28 cellular contexts compared by ENCODE assay signal in the genomic region with DNA sequence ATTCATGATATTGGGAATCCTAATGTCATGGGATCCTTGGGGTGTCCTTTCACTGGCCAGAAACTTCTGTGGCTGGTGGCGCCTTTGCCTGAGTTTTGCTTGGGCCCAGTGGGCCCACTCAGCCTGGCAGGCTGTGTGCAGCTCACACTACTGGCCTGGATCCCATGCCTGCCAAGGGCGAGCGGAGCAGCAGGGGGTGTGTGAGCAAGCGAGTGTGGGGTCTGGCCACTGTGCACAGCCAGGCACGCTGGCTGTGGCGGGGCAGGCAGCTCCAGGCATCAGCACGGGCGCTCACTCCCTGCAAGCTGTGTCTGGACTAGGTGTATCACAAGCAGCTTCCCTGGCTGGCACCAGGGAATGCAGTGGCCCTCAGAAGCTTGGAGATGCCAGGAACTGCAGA.
"Had no signal": no experiment of that assay in that cellular context is flagged by ENCODE, and none has a peak within 500 bp of the region (broad histone marks: within the 10 kb centered on the region; RNA-seq: fewer than 3 reads in every experiment).

No MANE protein-coding gene starts in this region.

- H3K4me1 ChIP-seq: neural progenitor cell, right lobe of liver had no signal

- H2AFZ ChIP-seq: hepatocyte, neural progenitor cell, parathyroid adenoma had no signal

- H3K9me3 ChIP-seq: lower lobe of right lung, neutrophil, psoas muscle, right lobe of liver, suprapubic skin, thoracic aorta, tibial artery, vagina had no signal

- H3K4me2 ChIP-seq: hepatocyte, neural progenitor cell, smooth muscle cell had no signal

- H3K9ac ChIP-seq: neural progenitor cell, parathyroid adenoma had no signal

- H3K27me3 ChIP-seq: heart right ventricle, hepatocyte, left lung, neural progenitor cell, neutrophil, right lobe of liver, suprapubic skin, tibial artery, vagina had no signal

- DNase-seq: heart right ventricle; islet precursor cell; left colon; left lung; lower lobe of right lung; mammary epithelial cell; mesendoderm; naive B cell; natural killer cell; nephron progenitor cell; occipital lobe; psoas muscle; right lobe of liver; stimulated activated CD4-positive, alpha-beta T cell treated with anti-CD3 and anti-CD28 coated beads, Interleukin-1b, Interleukin-23, amount 100 ng/mL, for 48 hours; stimulated activated CD4-positive, alpha-beta T cell treated with anti-CD3 and anti-CD28 coated beads, Interleukin-2, amount 100 ng/mL, for 48 hours; stimulated activated CD4-positive, alpha-beta T cell treated with anti-CD3 and anti-CD28 coated beads, Interleukin-4, amount 100 ng/mL, for 4 hours; stimulated activated CD8-positive, alpha-beta memory T cell treated with anti-CD3 and anti-CD28 coated beads, Interleukin-4, amount 100 ng/mL, for 48 hours; stimulated activated naive B cell treated with anti-CD40 and anti-IgM and Interleukin-4, amounts not matched to agents 10 μg/mL and 1 μg/mL and 100 μg/mL, for 72 hours; stimulated activated naive CD8-positive, alpha-beta T cell treated with anti-CD3 and anti-CD28 coated beads, Interleukin-15, Interleukin-2, amounts not matched to agents 100 U/mL and 50 U/mL, for 24 hours; tibial artery had no signal

- ATAC-seq: heart right ventricle; left colon; left lung; lower lobe of right lung; natural killer cell; psoas muscle; stimulated activated naive B cell treated with anti-CD40 and anti-IgM and Interleukin-4, amounts not matched to agents 10 μg/mL and 1 μg/mL and 100 μg/mL, for 72 hours; stimulated activated naive CD8-positive, alpha-beta T cell treated with anti-CD3 and anti-CD28 coated beads, Interleukin-15, Interleukin-2, amounts not matched to agents 100 U/mL and 50 U/mL, for 24 hours had no signal

- H3K4me3 ChIP-seq: heart right ventricle, hepatocyte, left lung, lower lobe of right lung, neural progenitor cell, psoas muscle, right lobe of liver, smooth muscle cell, suprapubic skin, thoracic aorta, tibial artery, vagina had no signal

- H3K27ac ChIP-seq: heart right ventricle, hepatocyte, left lung, lower lobe of right lung, neural progenitor cell, neutrophil, parathyroid adenoma, psoas muscle, right lobe of liver, suprapubic skin, thoracic aorta, tibial artery, vagina had no signal

- H3K36me3 ChIP-seq: neural progenitor cell, right lobe of liver had no signal
